1 cellular context compared by ENCODE assay signal in genomic region chr1:169586395-169587255, GRCh38.
TF ChIP-seq lines count a peak whose summit lies in the region.

TSS of gene F5 (minus strand) at chr1:169586481. CDS start at chr1:169586386, 95 bp downstream.

TF ChIP-seq in HepG2, 621 proteins besides CTCF, POLR2A, EP300 and RAD21 (continued from another document and continues in another):
- TF ChIP-seq FOXP4 (CRISPR knock-in tag; IDR thresholded peaks at IDR 0.05): peak; percentile 67
- TF ChIP-seq ZNF33B (CRISPR knock-in tag; IDR thresholded peaks at IDR 0.05): 0 out of 2 replicates have a peak, but pooled peaks have one; percentile 30
- no peak; the same call in 1 of the 2 replicates for TF ChIP-seq ZSCAN25 (CRISPR knock-in tag; IDR thresholded peaks at IDR 0.05)
- TF ChIP-seq GPBP1L1 (CRISPR knock-in tag; IDR thresholded peaks at IDR 0.05): no peak
- TF ChIP-seq ZNF710 (CRISPR knock-in tag; IDR thresholded peaks at IDR 0.05; ENCODE audit: borderline replicate concordance): no peak; the same call in 1 of the 2 replicates
- no peak; the same call in 1 of the 2 replicates for TF ChIP-seq ZNF878 (CRISPR knock-in tag; IDR thresholded peaks at IDR 0.05)
- peak; percentile 68; the same call in 1 of the 2 replicates for TF ChIP-seq GZF1 (CRISPR knock-in tag; IDR thresholded peaks at IDR 0.05)
- TF ChIP-seq ZNF318 (CRISPR knock-in tag; IDR thresholded peaks at IDR 0.05): no peak
- TF ChIP-seq MLXIP (CRISPR knock-in tag; IDR thresholded peaks at IDR 0.05; ENCODE audit: borderline replicate concordance): no peak
- TF ChIP-seq ZSCAN5A (CRISPR knock-in tag; IDR thresholded peaks at IDR 0.05; ENCODE audit: borderline replicate concordance): peak; percentile 47; the same call in 1 of the 2 replicates
- 0 out of 2 replicates have a peak, but pooled peaks have one; percentile 28 for TF ChIP-seq ZNF784 (CRISPR knock-in tag; IDR thresholded peaks at IDR 0.05; ENCODE audit: borderline replicate concordance)
- no peak; the same call in 1 of the 2 replicates for TF ChIP-seq ZNF776 (CRISPR knock-in tag; IDR thresholded peaks at IDR 0.05)
- TF ChIP-seq ZNF225 (CRISPR knock-in tag; IDR thresholded peaks at IDR 0.05): no peak
- no peak for TF ChIP-seq NR2F6 (IDR thresholded peaks at IDR 0.05)
- TF ChIP-seq NR2F6 (CRISPR knock-in tag; IDR thresholded peaks at IDR 0.05): no peak
- TF ChIP-seq MXI1 (IDR thresholded peaks at IDR 0.05; ENCODE audit: borderline replicate concordance, low read depth, low read length): peak; percentile 60; the same call in 2 of the 3 replicates
- no peak for TF ChIP-seq PAX8 (CRISPR knock-in tag; IDR thresholded peaks at IDR 0.05; ENCODE audit: borderline replicate concordance)
- no peak for TF ChIP-seq ZNF44 (CRISPR knock-in tag; IDR thresholded peaks at IDR 0.05)
- TF ChIP-seq MZF1 (CRISPR knock-in tag; IDR thresholded peaks at IDR 0.05; ENCODE audit: borderline replicate concordance): no peak
- no peak for TF ChIP-seq THAP8 (CRISPR knock-in tag; IDR thresholded peaks at IDR 0.05; ENCODE audit: borderline replicate concordance)
- TF ChIP-seq NONO (IDR thresholded peaks at IDR 0.05): no peak
- TF ChIP-seq NONO (CRISPR knock-in tag; conservative IDR thresholded peaks at IDR 0.05): peak; percentile 87
- TF ChIP-seq TARDBP (CRISPR knock-in tag; IDR thresholded peaks at IDR 0.05): 0 out of 2 replicates have a peak, but pooled peaks have one; percentile 21
- TF ChIP-seq MXD1 (CRISPR knock-in tag; IDR thresholded peaks at IDR 0.05): peak; percentile 37; the same call in 1 of the 2 replicates
- TF ChIP-seq NFKB2 (CRISPR knock-in tag; IDR thresholded peaks at IDR 0.05; ENCODE audit: borderline replicate concordance): peak; percentile 86; the same call in 1 of the 2 replicates
- TF ChIP-seq NBN (conservative IDR thresholded peaks at IDR 0.05): no peak
- peak; percentile 62 for TF ChIP-seq TEAD3 (CRISPR knock-in tag; optimal IDR thresholded peaks at IDR 0.05; ENCODE audit: borderline replicate concordance)
- TF ChIP-seq NKX3-1 (CRISPR knock-in tag; IDR thresholded peaks at IDR 0.05): peak; percentile 61
- TF ChIP-seq RORA (CRISPR knock-in tag; IDR thresholded peaks at IDR 0.05): no peak
- no peak; the same call in 1 of the 2 replicates for TF ChIP-seq NRL (CRISPR knock-in tag; IDR thresholded peaks at IDR 0.05; ENCODE audit: borderline replicate concordance)
- TF ChIP-seq SMYD3 (CRISPR knock-in tag; IDR thresholded peaks at IDR 0.05): peak; percentile 70; the same call in 1 of the 2 replicates
- no peak for TF ChIP-seq SNAI1 (CRISPR knock-in tag; IDR thresholded peaks at IDR 0.05; ENCODE audit: borderline replicate concordance)
- peak; percentile 57; the same call in 1 of the 2 replicates for TF ChIP-seq PHF21A (CRISPR knock-in tag; IDR thresholded peaks at IDR 0.05)
- TF ChIP-seq SIN3B (IDR thresholded peaks at IDR 0.05; ENCODE audit: low read length): no peak
- TF ChIP-seq ZNF292 (CRISPR knock-in tag; IDR thresholded peaks at IDR 0.05; ENCODE audit: borderline replicate concordance, low read depth): peak; percentile 99
- peak; percentile 96 for TF ChIP-seq ZBTB34 (CRISPR knock-in tag; IDR thresholded peaks at IDR 0.05)
- peak; percentile 79; the same call in 1 of the 2 replicates for TF ChIP-seq ZNF224 (CRISPR knock-in tag; IDR thresholded peaks at IDR 0.05)
- no peak for TF ChIP-seq ZSCAN12 (CRISPR knock-in tag; IDR thresholded peaks at IDR 0.05)
